18 cellular contexts compared by ENCODE assay signal in the genomic region with DNA sequence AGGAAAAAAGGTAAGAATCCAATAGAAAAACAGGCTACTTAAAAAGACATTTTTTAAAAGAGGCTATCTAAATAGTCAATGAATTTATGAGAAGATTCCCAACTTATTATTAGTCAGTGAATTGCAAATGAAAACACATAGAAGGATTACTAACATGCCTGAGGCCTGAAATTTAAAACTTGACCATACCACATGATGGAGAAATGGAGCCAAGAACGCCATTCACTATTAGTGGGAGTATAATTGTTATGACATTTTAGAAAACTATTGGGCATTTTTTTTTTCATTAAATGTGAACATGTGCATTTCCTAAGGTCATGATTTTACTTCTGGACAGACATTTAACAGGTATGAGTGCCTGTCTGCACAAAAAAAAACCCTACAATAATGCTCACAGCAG. TPM values are rescaled to one million over a fixed set of nuclear protein-coding genes. Genes with fewer than 3 reads are reported as not detected.
"Had no signal": no experiment of that assay in that cellular context is flagged by ENCODE, and none has a peak within 500 bp of the region (broad histone marks: within the 10 kb centered on the region; RNA-seq: fewer than 3 reads in every experiment).

No MANE protein-coding gene starts in this region.

- H3K36me3 ChIP-seq: ascending aorta, cardiac muscle cell, neural progenitor cell, pancreas, stomach had no signal

- H3K4me3 ChIP-seq: ascending aorta, cardiac muscle cell, hepatocyte, neural progenitor cell, pancreas, skin epidermis, stomach had no signal

- H3K27ac ChIP-seq: ascending aorta, cardiac muscle cell, hepatocyte, neural progenitor cell, pancreas, skin epidermis, stomach had no signal

- H3K4me3 Mint-ChIP-seq: activated CD4-positive, alpha-beta memory T cell treated with anti-CD3 and anti-CD28 coated beads for 36 hours; activated naive CD8-positive, alpha-beta T cell treated with anti-CD3 and anti-CD28 coated beads for 36 hours; activated T-cell treated with anti-CD3 and anti-CD28 coated beads, Interleukin-2, amount 50 U/mL, for 4 hours; neural progenitor cell had no signal

- H3K27me3 ChIP-seq: ascending aorta, cardiac muscle cell, hepatocyte, neural progenitor cell, pancreas, stomach had no signal

- H3K4me1 ChIP-seq: ascending aorta, neural progenitor cell, pancreas, stomach had no signal

- H3K27me3 Mint-ChIP-seq: activated naive CD8-positive, alpha-beta T cell treated with anti-CD3 and anti-CD28 coated beads for 36 hours had no signal

- H3K36me3 Mint-ChIP-seq: activated CD4-positive, alpha-beta memory T cell treated with anti-CD3 and anti-CD28 coated beads for 36 hours; activated naive CD8-positive, alpha-beta T cell treated with anti-CD3 and anti-CD28 coated beads for 36 hours; neural progenitor cell had no signal

- H3K9me3 Mint-ChIP-seq: activated CD4-positive, alpha-beta memory T cell treated with anti-CD3 and anti-CD28 coated beads for 36 hours; activated naive CD8-positive, alpha-beta T cell treated with anti-CD3 and anti-CD28 coated beads for 36 hours; activated T-cell treated with anti-CD3 and anti-CD28 coated beads, Interleukin-2, amount 50 U/mL, for 4 hours; neural progenitor cell had no signal

- ATAC-seq: activated T-cell treated with anti-CD3 and anti-CD28 coated beads, Interleukin-2, amount 50 U/mL, for 4 hours; pancreas had no signal

- H3K9me3 ChIP-seq: ascending aorta, pancreas, stomach had no signal

- H3K4me1 Mint-ChIP-seq: activated naive CD8-positive, alpha-beta T cell treated with anti-CD3 and anti-CD28 coated beads for 36 hours; neural progenitor cell had no signal

- DNase-seq: activated CD4-positive, alpha-beta memory T cell treated with anti-CD3 and anti-CD28 coated beads for 36 hours; activated CD4-positive, CD25-positive, alpha-beta regulatory T cell treated with anti-CD3 and anti-CD28 coated beads, Interleukin-2, amount 50 U/mL, for 72 hours; activated gamma-delta T cell; activated naive CD8-positive, alpha-beta T cell treated with anti-CD3 and anti-CD28 coated beads for 36 hours; activated T-cell treated with anti-CD3 and anti-CD28 coated beads, Interleukin-2, amount 50 U/mL, for 4 hours; kidney glomerular epithelial cell; pancreas; retina; stomach; T-helper 9 cell had no signal

- H3K27ac Mint-ChIP-seq: activated CD4-positive, alpha-beta memory T cell treated with anti-CD3 and anti-CD28 coated beads for 36 hours; activated naive CD8-positive, alpha-beta T cell treated with anti-CD3 and anti-CD28 coated beads for 36 hours; neural progenitor cell had no signal

RNA-seq across cellular contexts. Expression of gene OR2B11, which starts 24.8 kb away (rescaled TPM):
- total RNA-seq: activated CD4-positive, alpha-beta memory T cell treated with anti-CD3 and anti-CD28 coated beads for 36 hours; activated naive CD8-positive, alpha-beta T cell treated with anti-CD3 and anti-CD28 coated beads for 36 hours; activated T-cell treated with anti-CD3 and anti-CD28 coated beads, Interleukin-2, amount 50 U/mL, for 4 hours; ascending aorta; cardiac muscle cell; endothelial cell of umbilical vein; hepatocyte; liver; mesenteric fat pad; pancreas; stomach had no signal

RNA-seq across cellular contexts. Expression of gene OR2C3, which starts 53.5 kb away (rescaled TPM):
- total RNA-seq: activated CD4-positive, alpha-beta memory T cell treated with anti-CD3 and anti-CD28 coated beads for 36 hours; activated T-cell treated with anti-CD3 and anti-CD28 coated beads, Interleukin-2, amount 50 U/mL, for 4 hours; ascending aorta; cardiac muscle cell; endothelial cell of umbilical vein; hepatocyte; pancreas; stomach had no signal
